In genomic region chr2:39567507-39567906, GRCh38 we compare ENCODE assay signal across 21 cellular contexts.
A peak's percentile ranks its signal among the peaks of the same experiment; 100 is the strongest.
DNase-seq lines count a peak whose midpoint lies in the region; FAIRE-seq and TF ChIP-seq lines count a peak whose summit lies in the region.
"Had no signal": no experiment of that assay in that cellular context is flagged by ENCODE, and none has a peak within 500 bp of the region (broad histone marks: within the 10 kb centered on the region; RNA-seq: fewer than 3 reads in every experiment).

No MANE protein-coding gene starts in this region.

- TF ChIP-seq CTCF in C4-2B (conservative IDR thresholded peaks at IDR 0.05) (no peak), osteocyte (IDR thresholded peaks at IDR 0.05) (no peak)

- peaks cover 17% of the 10 kb centered on the region for H3K9me3 Mint-ChIP-seq in osteocyte (ENCODE audit: unreplicated experiment)

- DNase-seq in SJCRH30, result no peak
- peak; percentile 55 for DNase-seq in fibroblast of gingiva (ENCODE audit: low read depth)
- no peak for DNase-seq in osteocyte (ENCODE audit: extremely low spot score, unreplicated experiment)
- DNase-seq in iPS-NIHi11 (ENCODE audit: low spot score), result no peak
- DNase-seq in erythroblast (lab: John Stamatoyannopoulos, UW), result no peak
- DNase-seq in DMS153 treated with DMSO at 0.1 percent for 48 hours (lab: John Stamatoyannopoulos, UW; ENCODE audit: unreplicated experiment), result no peak
- no peak for DNase-seq in H54 (ENCODE audit: insufficient read length, low spot score)
- DNase-seq: activated CD4-positive, alpha-beta T cell treated with anti-CD3 and anti-CD28 coated beads, Interleukin-2, amount 10 ng/mL, durations not matched to agents 24 days and 14 days; activated naive CD8-positive, alpha-beta T cell treated with anti-CD3 and anti-CD28 coated beads, Interleukin-2, amount 10 ng/mL, durations not matched to agents 7 days and 5 days; DMS153; HFFc6; naive thymus-derived CD8-positive, alpha-beta T cell; NCI-H1092 treated with DMSO at 0.1 percent for 48 hours; NCI-H526; Right ventricle myocardium superior; spleen had no signal

- no peaks in the 10 kb centered on the region for H3K27me3 Mint-ChIP-seq in osteocyte (ENCODE audit: unreplicated experiment)
- H3K27me3 Mint-ChIP-seq: activated CD4-positive, alpha-beta T cell treated with anti-CD3 and anti-CD28 coated beads, Interleukin-2, amount 10 ng/mL, durations not matched to agents 24 days and 14 days; activated naive CD8-positive, alpha-beta T cell treated with anti-CD3 and anti-CD28 coated beads, Interleukin-2, amount 10 ng/mL, durations not matched to agents 7 days and 5 days had no signal

- peaks cover 9% of the 10 kb centered on the region for H3K36me3 Mint-ChIP-seq in osteocyte (ENCODE audit: unreplicated experiment)

- H3K4me3 ChIP-seq in SJCRH30, result no peak overlapping the region
- H3K4me3 ChIP-seq: lung, prostate gland, spleen had no signal

- H3K4me1 Mint-ChIP-seq in osteocyte (ENCODE audit: unreplicated experiment), result peaks cover 45% of the 10 kb centered on the region
- H3K4me1 Mint-ChIP-seq: activated CD4-positive, alpha-beta T cell treated with anti-CD3 and anti-CD28 coated beads, Interleukin-2, amount 10 ng/mL, durations not matched to agents 24 days and 14 days; activated naive CD8-positive, alpha-beta T cell treated with anti-CD3 and anti-CD28 coated beads, Interleukin-2, amount 10 ng/mL, durations not matched to agents 7 days and 5 days; naive thymus-derived CD8-positive, alpha-beta T cell had no signal

- no peak for TF ChIP-seq POLR2A in erythroblast (IDR thresholded peaks at IDR 0.05; ENCODE audit: low read length)
- TF ChIP-seq POLR2A in H54 (IDR thresholded peaks at IDR 0.05; ENCODE audit: low read depth, low read length), result no peak

- H3K4me1 ChIP-seq in SJCRH30, result peaks cover 37% of the 10 kb centered on the region

- peaks cover 10% of the 10 kb centered on the region for H3K9me3 ChIP-seq in SJCRH30 (replicated peaks)
- H3K9me3 ChIP-seq: prostate gland had no signal

- no peaks in the 10 kb centered on the region for H3K36me3 ChIP-seq in SJCRH30
- H3K36me3 ChIP-seq: prostate gland had no signal

- no peaks in the 10 kb centered on the region for H3K27me3 ChIP-seq in SJCRH30
- H3K27me3 ChIP-seq: spleen had no signal

- H3K4me3 Mint-ChIP-seq in osteocyte (ENCODE audit: unreplicated experiment), result no peak overlapping the region
- H3K4me3 Mint-ChIP-seq: activated CD4-positive, alpha-beta T cell treated with anti-CD3 and anti-CD28 coated beads, Interleukin-2, amount 10 ng/mL, durations not matched to agents 24 days and 14 days; activated naive CD8-positive, alpha-beta T cell treated with anti-CD3 and anti-CD28 coated beads, Interleukin-2, amount 10 ng/mL, durations not matched to agents 7 days and 5 days; HFFc6; naive thymus-derived CD8-positive, alpha-beta T cell had no signal

- H3K27ac Mint-ChIP-seq in osteocyte (ENCODE audit: unreplicated experiment), result peak overlapping the region; percentile 92
- H3K27ac Mint-ChIP-seq: activated CD4-positive, alpha-beta T cell treated with anti-CD3 and anti-CD28 coated beads, Interleukin-2, amount 10 ng/mL, durations not matched to agents 24 days and 14 days; activated naive CD8-positive, alpha-beta T cell treated with anti-CD3 and anti-CD28 coated beads, Interleukin-2, amount 10 ng/mL, durations not matched to agents 7 days and 5 days; activated T-helper 2 cell treated with anti-CD3 and anti-CD28 coated beads, Interferon-gamma antibody, Interleukin-2, Interleukin-4, amounts not matched to agents 10 μg/mL and 5 μg/mL and 100 μg/mL, durations not matched to agents 14 hours and 24 hours and 36 hours; naive thymus-derived CD8-positive, alpha-beta T cell had no signal

- H3K27ac ChIP-seq in C4-2B, result peak overlapping the region; percentile 19; the same call in 1 of the 2 replicates
- peak overlapping the region; percentile 69; the same call in 1 of the 2 replicates for H3K27ac ChIP-seq in SJCRH30

- no peak for FAIRE-seq in H54 (lab: Jason Lieb, UNC)
- FAIRE-seq: islet of Langerhans had no signal
